2 cellular contexts compared by ENCODE assay signal in the genomic region with DNA sequence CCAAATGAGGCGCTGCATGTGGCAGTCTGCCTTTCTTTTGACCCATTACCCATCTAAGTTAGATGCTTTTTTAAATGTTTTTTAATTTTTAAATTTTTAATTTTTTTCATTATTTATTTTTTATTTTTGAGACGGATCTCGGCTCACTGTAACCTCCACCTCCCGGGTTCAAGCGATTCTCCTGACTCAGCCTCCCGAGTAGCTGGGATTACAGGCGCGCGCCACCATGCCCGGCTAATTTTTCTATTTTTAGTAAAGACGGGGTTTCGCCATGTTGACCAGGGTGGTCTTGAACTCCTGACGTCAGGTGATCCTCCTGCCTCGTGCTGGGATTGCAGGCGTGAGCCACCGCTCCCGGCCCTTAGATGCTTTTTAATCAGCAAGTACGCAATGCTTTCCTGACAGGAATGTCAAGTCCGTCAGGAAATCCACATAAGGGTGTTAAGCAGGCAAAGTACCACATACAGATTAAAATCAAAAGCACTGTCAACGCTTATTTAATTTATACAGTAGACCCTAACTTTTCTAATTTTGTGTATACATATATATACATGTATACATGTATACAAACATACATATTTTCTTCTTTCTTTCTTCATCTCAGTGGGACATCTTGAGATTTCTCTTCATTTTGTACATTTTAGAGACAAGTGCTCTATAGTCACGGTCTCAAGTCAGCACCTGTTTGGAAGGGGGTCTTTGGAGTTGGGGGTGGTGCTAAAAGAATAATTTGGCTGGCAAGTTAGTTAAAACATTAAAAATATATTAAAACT.
TF ChIP-seq lines count a peak whose summit lies in the region.

No MANE protein-coding gene starts in this region.

TF ChIP-seq in SK-N-SH, 30 proteins besides CTCF, POLR2A, EP300 and RAD21:
- TF ChIP-seq TEAD4 (IDR thresholded peaks at IDR 0.05; ENCODE audit: borderline replicate concordance, insufficient read depth), result no peak
- TF ChIP-seq, protein P1, sequence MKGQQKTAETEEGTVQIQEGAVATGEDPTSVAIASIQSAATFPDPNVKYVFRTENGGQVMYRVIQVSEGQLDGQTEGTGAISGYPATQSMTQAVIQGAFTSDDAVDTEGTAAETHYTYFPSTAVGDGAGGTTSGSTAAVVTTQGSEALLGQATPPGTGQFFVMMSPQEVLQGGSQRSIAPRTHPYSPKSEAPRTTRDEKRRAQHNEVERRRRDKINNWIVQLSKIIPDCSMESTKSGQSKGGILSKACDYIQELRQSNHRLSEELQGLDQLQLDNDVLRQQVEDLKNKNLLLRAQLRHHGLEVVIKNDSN (IDR thresholded peaks at IDR 0.05; ENCODE audit: borderline replicate concordance, low read depth), result no peak
- no peak for TF ChIP-seq SIN3A (IDR thresholded peaks at IDR 0.05; ENCODE audit: borderline replicate concordance, low read depth, low read length)
- TF ChIP-seq MXI1 (IDR thresholded peaks at IDR 0.05; ENCODE audit: low read depth, low read length), result peak; percentile 23; the same call in 1 of the 2 replicates
- no peak for TF ChIP-seq GABPA (IDR thresholded peaks at IDR 0.05; ENCODE audit: low read depth)
- TF ChIP-seq TCF12 (IDR thresholded peaks at IDR 0.05), result no peak
- TF ChIP-seq MEF2A (IDR thresholded peaks at IDR 0.05; ENCODE audit: borderline replicate concordance, low read depth), result no peak
- TF ChIP-seq, protein P2, sequence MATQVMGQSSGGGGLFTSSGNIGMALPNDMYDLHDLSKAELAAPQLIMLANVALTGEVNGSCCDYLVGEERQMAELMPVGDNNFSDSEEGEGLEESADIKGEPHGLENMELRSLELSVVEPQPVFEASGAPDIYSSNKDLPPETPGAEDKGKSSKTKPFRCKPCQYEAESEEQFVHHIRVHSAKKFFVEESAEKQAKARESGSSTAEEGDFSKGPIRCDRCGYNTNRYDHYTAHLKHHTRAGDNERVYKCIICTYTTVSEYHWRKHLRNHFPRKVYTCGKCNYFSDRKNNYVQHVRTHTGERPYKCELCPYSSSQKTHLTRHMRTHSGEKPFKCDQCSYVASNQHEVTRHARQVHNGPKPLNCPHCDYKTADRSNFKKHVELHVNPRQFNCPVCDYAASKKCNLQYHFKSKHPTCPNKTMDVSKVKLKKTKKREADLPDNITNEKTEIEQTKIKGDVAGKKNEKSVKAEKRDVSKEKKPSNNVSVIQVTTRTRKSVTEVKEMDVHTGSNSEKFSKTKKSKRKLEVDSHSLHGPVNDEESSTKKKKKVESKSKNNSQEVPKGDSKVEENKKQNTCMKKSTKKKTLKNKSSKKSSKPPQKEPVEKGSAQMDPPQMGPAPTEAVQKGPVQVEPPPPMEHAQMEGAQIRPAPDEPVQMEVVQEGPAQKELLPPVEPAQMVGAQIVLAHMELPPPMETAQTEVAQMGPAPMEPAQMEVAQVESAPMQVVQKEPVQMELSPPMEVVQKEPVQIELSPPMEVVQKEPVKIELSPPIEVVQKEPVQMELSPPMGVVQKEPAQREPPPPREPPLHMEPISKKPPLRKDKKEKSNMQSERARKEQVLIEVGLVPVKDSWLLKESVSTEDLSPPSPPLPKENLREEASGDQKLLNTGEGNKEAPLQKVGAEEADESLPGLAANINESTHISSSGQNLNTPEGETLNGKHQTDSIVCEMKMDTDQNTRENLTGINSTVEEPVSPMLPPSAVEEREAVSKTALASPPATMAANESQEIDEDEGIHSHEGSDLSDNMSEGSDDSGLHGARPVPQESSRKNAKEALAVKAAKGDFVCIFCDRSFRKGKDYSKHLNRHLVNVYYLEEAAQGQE (IDR thresholded peaks at IDR 0.05; ENCODE audit: low read depth, low read length), result no peak

TF ChIP-seq in K562, 482 proteins besides CTCF, POLR2A, EP300 and RAD21 (continues in another document):
- TF ChIP-seq, protein P3, sequence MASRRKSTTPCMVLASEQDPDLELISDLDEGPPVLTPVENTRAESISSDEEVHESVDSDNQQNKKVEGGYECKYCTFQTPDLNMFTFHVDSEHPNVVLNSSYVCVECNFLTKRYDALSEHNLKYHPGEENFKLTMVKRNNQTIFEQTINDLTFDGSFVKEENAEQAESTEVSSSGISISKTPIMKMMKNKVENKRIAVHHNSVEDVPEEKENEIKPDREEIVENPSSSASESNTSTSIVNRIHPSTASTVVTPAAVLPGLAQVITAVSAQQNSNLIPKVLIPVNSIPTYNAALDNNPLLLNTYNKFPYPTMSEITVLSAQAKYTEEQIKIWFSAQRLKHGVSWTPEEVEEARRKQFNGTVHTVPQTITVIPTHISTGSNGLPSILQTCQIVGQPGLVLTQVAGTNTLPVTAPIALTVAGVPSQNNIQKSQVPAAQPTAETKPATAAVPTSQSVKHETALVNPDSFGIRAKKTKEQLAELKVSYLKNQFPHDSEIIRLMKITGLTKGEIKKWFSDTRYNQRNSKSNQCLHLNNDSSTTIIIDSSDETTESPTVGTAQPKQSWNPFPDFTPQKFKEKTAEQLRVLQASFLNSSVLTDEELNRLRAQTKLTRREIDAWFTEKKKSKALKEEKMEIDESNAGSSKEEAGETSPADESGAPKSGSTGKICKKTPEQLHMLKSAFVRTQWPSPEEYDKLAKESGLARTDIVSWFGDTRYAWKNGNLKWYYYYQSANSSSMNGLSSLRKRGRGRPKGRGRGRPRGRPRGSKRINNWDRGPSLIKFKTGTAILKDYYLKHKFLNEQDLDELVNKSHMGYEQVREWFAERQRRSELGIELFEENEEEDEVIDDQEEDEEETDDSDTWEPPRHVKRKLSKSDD (conservative IDR thresholded peaks at IDR 0.05; ENCODE audit: low read length), result no peak
- TF ChIP-seq MTA2 (IDR thresholded peaks at IDR 0.05; ENCODE audit: low read depth) (no peak), ZKSCAN8 (CRISPR knock-in tag; IDR thresholded peaks at IDR 0.05) (peak; percentile 81; the same call in 1 of the 2 replicates), MAZ (CRISPR knock-in tag; conservative IDR thresholded peaks at IDR 0.05 in 1 of 2, IDR thresholded peaks at IDR 0.05 in 1 of 2) (0 out of 4 replicates have a peak, but pooled peaks of 1 of the 2 experiments have one; percentile 7), LEF1 (IDR thresholded peaks at IDR 0.05) (no peak), SRF (CRISPR knock-in tag; IDR thresholded peaks at IDR 0.05) (no peak), BDP1 (IDR thresholded peaks at IDR 0.05; ENCODE audit: insufficient read depth, insufficient read length) (no peak), HDAC3 (IDR thresholded peaks at IDR 0.05; ENCODE audit: borderline replicate concordance, partially characterized antibody) (no peak), ZNF146 (CRISPR knock-in tag; IDR thresholded peaks at IDR 0.05; ENCODE audit: unreplicated experiment) (no peak), PHF21A (IDR thresholded peaks at IDR 0.05; ENCODE audit: borderline replicate concordance, low read depth) (no peak), FOXK2 (conservative IDR thresholded peaks at IDR 0.05 in 1 of 2, IDR thresholded peaks at IDR 0.05 in 1 of 2; ENCODE audit: low read depth in 2 of 2) (0 out of 4 replicates have a peak, but pooled peaks of 1 of the 2 experiments have one; percentile 5)
- TF ChIP-seq, protein P4, sequence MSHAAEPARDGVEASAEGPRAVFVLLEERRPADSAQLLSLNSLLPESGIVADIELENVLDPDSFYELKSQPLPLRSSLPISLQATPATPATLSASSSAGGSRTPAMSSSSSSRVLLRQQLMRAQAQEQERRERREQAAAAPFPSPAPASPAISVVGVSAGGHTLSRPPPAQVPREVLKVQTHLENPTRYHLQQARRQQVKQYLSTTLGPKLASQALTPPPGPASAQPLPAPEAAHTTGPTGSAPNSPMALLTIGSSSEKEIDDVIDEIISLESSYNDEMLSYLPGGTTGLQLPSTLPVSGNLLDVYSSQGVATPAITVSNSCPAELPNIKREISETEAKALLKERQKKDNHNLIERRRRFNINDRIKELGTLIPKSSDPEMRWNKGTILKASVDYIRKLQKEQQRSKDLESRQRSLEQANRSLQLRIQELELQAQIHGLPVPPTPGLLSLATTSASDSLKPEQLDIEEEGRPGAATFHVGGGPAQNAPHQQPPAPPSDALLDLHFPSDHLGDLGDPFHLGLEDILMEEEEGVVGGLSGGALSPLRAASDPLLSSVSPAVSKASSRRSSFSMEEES (CRISPR knock-in tag; IDR thresholded peaks at IDR 0.05), result no peak
- TF ChIP-seq, protein P5, sequence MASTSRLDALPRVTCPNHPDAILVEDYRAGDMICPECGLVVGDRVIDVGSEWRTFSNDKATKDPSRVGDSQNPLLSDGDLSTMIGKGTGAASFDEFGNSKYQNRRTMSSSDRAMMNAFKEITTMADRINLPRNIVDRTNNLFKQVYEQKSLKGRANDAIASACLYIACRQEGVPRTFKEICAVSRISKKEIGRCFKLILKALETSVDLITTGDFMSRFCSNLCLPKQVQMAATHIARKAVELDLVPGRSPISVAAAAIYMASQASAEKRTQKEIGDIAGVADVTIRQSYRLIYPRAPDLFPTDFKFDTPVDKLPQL (IDR thresholded peaks at IDR 0.05; ENCODE audit: extremely low read depth, insufficient read length), result no peak
- TF ChIP-seq, protein P6, sequence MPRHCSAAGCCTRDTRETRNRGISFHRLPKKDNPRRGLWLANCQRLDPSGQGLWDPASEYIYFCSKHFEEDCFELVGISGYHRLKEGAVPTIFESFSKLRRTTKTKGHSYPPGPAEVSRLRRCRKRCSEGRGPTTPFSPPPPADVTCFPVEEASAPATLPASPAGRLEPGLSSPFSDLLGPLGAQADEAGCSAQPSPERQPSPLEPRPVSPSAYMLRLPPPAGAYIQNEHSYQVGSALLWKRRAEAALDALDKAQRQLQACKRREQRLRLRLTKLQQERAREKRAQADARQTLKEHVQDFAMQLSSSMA (CRISPR knock-in tag; IDR thresholded peaks at IDR 0.05), result 0 out of 2 replicates have a peak, but pooled peaks have one; percentile 24
- TF ChIP-seq, protein P7, sequence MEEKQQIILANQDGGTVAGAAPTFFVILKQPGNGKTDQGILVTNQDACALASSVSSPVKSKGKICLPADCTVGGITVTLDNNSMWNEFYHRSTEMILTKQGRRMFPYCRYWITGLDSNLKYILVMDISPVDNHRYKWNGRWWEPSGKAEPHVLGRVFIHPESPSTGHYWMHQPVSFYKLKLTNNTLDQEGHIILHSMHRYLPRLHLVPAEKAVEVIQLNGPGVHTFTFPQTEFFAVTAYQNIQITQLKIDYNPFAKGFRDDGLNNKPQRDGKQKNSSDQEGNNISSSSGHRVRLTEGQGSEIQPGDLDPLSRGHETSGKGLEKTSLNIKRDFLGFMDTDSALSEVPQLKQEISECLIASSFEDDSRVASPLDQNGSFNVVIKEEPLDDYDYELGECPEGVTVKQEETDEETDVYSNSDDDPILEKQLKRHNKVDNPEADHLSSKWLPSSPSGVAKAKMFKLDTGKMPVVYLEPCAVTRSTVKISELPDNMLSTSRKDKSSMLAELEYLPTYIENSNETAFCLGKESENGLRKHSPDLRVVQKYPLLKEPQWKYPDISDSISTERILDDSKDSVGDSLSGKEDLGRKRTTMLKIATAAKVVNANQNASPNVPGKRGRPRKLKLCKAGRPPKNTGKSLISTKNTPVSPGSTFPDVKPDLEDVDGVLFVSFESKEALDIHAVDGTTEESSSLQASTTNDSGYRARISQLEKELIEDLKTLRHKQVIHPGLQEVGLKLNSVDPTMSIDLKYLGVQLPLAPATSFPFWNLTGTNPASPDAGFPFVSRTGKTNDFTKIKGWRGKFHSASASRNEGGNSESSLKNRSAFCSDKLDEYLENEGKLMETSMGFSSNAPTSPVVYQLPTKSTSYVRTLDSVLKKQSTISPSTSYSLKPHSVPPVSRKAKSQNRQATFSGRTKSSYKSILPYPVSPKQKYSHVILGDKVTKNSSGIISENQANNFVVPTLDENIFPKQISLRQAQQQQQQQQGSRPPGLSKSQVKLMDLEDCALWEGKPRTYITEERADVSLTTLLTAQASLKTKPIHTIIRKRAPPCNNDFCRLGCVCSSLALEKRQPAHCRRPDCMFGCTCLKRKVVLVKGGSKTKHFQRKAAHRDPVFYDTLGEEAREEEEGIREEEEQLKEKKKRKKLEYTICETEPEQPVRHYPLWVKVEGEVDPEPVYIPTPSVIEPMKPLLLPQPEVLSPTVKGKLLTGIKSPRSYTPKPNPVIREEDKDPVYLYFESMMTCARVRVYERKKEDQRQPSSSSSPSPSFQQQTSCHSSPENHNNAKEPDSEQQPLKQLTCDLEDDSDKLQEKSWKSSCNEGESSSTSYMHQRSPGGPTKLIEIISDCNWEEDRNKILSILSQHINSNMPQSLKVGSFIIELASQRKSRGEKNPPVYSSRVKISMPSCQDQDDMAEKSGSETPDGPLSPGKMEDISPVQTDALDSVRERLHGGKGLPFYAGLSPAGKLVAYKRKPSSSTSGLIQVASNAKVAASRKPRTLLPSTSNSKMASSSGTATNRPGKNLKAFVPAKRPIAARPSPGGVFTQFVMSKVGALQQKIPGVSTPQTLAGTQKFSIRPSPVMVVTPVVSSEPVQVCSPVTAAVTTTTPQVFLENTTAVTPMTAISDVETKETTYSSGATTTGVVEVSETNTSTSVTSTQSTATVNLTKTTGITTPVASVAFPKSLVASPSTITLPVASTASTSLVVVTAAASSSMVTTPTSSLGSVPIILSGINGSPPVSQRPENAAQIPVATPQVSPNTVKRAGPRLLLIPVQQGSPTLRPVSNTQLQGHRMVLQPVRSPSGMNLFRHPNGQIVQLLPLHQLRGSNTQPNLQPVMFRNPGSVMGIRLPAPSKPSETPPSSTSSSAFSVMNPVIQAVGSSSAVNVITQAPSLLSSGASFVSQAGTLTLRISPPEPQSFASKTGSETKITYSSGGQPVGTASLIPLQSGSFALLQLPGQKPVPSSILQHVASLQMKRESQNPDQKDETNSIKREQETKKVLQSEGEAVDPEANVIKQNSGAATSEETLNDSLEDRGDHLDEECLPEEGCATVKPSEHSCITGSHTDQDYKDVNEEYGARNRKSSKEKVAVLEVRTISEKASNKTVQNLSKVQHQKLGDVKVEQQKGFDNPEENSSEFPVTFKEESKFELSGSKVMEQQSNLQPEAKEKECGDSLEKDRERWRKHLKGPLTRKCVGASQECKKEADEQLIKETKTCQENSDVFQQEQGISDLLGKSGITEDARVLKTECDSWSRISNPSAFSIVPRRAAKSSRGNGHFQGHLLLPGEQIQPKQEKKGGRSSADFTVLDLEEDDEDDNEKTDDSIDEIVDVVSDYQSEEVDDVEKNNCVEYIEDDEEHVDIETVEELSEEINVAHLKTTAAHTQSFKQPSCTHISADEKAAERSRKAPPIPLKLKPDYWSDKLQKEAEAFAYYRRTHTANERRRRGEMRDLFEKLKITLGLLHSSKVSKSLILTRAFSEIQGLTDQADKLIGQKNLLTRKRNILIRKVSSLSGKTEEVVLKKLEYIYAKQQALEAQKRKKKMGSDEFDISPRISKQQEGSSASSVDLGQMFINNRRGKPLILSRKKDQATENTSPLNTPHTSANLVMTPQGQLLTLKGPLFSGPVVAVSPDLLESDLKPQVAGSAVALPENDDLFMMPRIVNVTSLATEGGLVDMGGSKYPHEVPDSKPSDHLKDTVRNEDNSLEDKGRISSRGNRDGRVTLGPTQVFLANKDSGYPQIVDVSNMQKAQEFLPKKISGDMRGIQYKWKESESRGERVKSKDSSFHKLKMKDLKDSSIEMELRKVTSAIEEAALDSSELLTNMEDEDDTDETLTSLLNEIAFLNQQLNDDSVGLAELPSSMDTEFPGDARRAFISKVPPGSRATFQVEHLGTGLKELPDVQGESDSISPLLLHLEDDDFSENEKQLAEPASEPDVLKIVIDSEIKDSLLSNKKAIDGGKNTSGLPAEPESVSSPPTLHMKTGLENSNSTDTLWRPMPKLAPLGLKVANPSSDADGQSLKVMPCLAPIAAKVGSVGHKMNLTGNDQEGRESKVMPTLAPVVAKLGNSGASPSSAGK (IDR thresholded peaks at IDR 0.05), result 0 out of 2 replicates have a peak, but pooled peaks have one; percentile 7
